1 cellular context compared by ENCODE assay signal in the genomic region with DNA sequence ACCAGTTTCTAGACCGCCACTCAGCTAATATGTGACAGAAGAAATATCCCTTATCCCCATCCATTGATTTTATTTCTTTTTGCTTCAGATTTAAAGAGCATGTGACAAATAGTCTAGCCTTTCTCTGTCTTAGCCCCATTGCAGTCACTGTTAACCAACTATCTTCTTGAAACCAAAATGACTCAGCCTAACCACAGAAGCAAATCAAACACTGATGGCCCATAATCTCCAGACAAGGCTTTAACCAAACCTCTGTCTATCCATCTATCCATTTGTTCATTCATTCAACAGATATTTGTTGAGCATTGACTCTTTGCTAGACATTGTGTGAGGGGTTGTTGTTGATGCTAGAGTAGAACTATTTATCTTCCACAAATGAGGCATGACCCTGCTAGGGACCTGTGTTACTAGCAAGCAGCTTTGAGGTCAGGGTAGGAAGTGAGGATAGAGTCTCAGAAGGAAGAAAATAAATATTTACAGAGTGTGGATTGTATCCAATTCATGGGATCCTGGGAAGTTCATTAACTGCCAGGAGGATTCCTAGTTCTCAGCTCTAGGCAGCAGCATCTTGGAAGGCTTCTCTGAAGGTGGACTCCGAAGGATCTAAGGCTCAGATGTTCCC.
TF ChIP-seq lines count a peak whose summit lies in the region.

No MANE protein-coding gene starts in this region.

TF ChIP-seq in GM23338, 12 proteins besides CTCF, POLR2A, EP300 and RAD21:
- TF ChIP-seq, protein P1, sequence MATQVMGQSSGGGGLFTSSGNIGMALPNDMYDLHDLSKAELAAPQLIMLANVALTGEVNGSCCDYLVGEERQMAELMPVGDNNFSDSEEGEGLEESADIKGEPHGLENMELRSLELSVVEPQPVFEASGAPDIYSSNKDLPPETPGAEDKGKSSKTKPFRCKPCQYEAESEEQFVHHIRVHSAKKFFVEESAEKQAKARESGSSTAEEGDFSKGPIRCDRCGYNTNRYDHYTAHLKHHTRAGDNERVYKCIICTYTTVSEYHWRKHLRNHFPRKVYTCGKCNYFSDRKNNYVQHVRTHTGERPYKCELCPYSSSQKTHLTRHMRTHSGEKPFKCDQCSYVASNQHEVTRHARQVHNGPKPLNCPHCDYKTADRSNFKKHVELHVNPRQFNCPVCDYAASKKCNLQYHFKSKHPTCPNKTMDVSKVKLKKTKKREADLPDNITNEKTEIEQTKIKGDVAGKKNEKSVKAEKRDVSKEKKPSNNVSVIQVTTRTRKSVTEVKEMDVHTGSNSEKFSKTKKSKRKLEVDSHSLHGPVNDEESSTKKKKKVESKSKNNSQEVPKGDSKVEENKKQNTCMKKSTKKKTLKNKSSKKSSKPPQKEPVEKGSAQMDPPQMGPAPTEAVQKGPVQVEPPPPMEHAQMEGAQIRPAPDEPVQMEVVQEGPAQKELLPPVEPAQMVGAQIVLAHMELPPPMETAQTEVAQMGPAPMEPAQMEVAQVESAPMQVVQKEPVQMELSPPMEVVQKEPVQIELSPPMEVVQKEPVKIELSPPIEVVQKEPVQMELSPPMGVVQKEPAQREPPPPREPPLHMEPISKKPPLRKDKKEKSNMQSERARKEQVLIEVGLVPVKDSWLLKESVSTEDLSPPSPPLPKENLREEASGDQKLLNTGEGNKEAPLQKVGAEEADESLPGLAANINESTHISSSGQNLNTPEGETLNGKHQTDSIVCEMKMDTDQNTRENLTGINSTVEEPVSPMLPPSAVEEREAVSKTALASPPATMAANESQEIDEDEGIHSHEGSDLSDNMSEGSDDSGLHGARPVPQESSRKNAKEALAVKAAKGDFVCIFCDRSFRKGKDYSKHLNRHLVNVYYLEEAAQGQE (IDR thresholded peaks at IDR 0.05; ENCODE audit: unreplicated experiment), result no peak
- no peak for TF ChIP-seq JUNB (IDR thresholded peaks at IDR 0.05; ENCODE audit: unreplicated experiment)
- TF ChIP-seq STAT1 (IDR thresholded peaks at IDR 0.05; ENCODE audit: unreplicated experiment), result no peak
- TF ChIP-seq EZH2phosphoT487 (IDR thresholded peaks at IDR 0.05; ENCODE audit: unreplicated experiment), result no peak
- no peak for TF ChIP-seq EZH2 (IDR thresholded peaks at IDR 0.05; ENCODE audit: low read depth, unreplicated experiment)
- no peak for TF ChIP-seq ZNF462 (CRISPR knock-in tag; IDR thresholded peaks at IDR 0.05)
- no peak for TF ChIP-seq ZNF114 (CRISPR knock-in tag; IDR thresholded peaks at IDR 0.05)
- no peak for TF ChIP-seq CREB1 (CRISPR knock-in tag; IDR thresholded peaks at IDR 0.05; ENCODE audit: low read depth)
- no peak for TF ChIP-seq POLR2AphosphoS5 (IDR thresholded peaks at IDR 0.05; ENCODE audit: low read depth)
TF ChIP-seq in GM23338: peak in this region for 0.
